ENCODE assay signal across 9 cellular contexts in genomic region chr3:194395767-194396527, GRCh38. TPM values are rescaled to one million over a fixed set of nuclear protein-coding genes. Genes with fewer than 3 reads are reported as not detected.
DNase-seq lines count a peak whose midpoint lies in the region; TF ChIP-seq lines count a peak whose summit lies in the region.
"Had no signal": no experiment of that assay in that cellular context is flagged by ENCODE, and none has a peak within 500 bp of the region (broad histone marks: within the 10 kb centered on the region; RNA-seq: fewer than 3 reads in every experiment).

No MANE protein-coding gene starts in this region.

- H3K9ac ChIP-seq in iPS-18a (ENCODE audit: low read length): no peak overlapping the region

- peaks cover 57% of the 10 kb centered on the region for H3K4me1 Mint-ChIP-seq in activated T-cell treated with anti-CD3 and anti-CD28 coated beads, Interleukin-2, amount 50 U/mL, for 24 hours (ENCODE audit: low read depth)
- peaks cover 31% of the 10 kb centered on the region for H3K4me1 Mint-ChIP-seq in endothelial cell (ENCODE audit: unreplicated experiment)

- DNase-seq in DMS79 treated with DMSO at 0.1 percent for 48 hours (lab: John Stamatoyannopoulos, UW) (peak; percentile 49), DMS79 (lab: John Stamatoyannopoulos, UW) (no peak), endothelial cell (ENCODE audit: low spot score) (no peak), NCI-H82 (lab: John Stamatoyannopoulos, UW) (no peak), BE2C (no peak)
- peak; percentile 64 for DNase-seq in activated T-cell treated with anti-CD3 and anti-CD28 coated beads, Interleukin-2, amount 50 U/mL, for 24 hours
- DNase-seq in stimulated activated CD4-positive, alpha-beta T cell treated with anti-CD3 and anti-CD28 coated beads, Interleukin-4, amount 100 ng/mL, for 4 hours: peak; percentile 38 to 82

- no peak for TF ChIP-seq CTCF in endothelial cell (IDR thresholded peaks at IDR 0.05; ENCODE audit: unreplicated experiment)
- no peak for TF ChIP-seq CTCF in BE2C (IDR thresholded peaks at IDR 0.05; ENCODE audit: low read depth, low read length)

- peak overlapping the region; percentile 40 for H3K4me3 Mint-ChIP-seq in activated T-cell treated with anti-CD3 and anti-CD28 coated beads, Interleukin-2, amount 50 U/mL, for 24 hours
- no peak overlapping the region for H3K4me3 Mint-ChIP-seq in endothelial cell (ENCODE audit: unreplicated experiment)

- H3K27me3 Mint-ChIP-seq in activated T-cell treated with anti-CD3 and anti-CD28 coated beads, Interleukin-2, amount 50 U/mL, for 24 hours: peaks cover 28% of the 10 kb centered on the region
- H3K27me3 Mint-ChIP-seq in endothelial cell (ENCODE audit: unreplicated experiment): peaks cover 10% of the 10 kb centered on the region

- H3K4me3 ChIP-seq in iPS-18a (ENCODE audit: low read length): peak overlapping the region; percentile 27
- no peak overlapping the region for H3K4me3 ChIP-seq in BE2C (ENCODE audit: low read depth, low read length)

- H3K4me1 ChIP-seq in iPS-18a (ENCODE audit: control insufficient read depth, low read depth, low read length) (peaks cover 11% of the 10 kb centered on the region), BE2C (no peaks in the 10 kb centered on the region)

- no peaks in the 10 kb centered on the region for H3K27me3 ChIP-seq in iPS-18a (ENCODE audit: control insufficient read depth, insufficient read depth, low read length)
- no peaks in the 10 kb centered on the region for H3K27me3 ChIP-seq in BE2C

- no peaks in the 10 kb centered on the region for H3K36me3 ChIP-seq in iPS-18a (ENCODE audit: control insufficient read depth, low read depth, low read length)
- no peaks in the 10 kb centered on the region for H3K36me3 ChIP-seq in BE2C

- H3K27ac Mint-ChIP-seq in activated T-cell treated with anti-CD3 and anti-CD28 coated beads, Interleukin-2, amount 50 U/mL, for 24 hours: peak overlapping the region; percentile 56
- no peak overlapping the region for H3K27ac Mint-ChIP-seq in endothelial cell (ENCODE audit: unreplicated experiment)

- peaks cover 1% of the 10 kb centered on the region for H3K9me3 Mint-ChIP-seq in activated T-cell treated with anti-CD3 and anti-CD28 coated beads, Interleukin-2, amount 50 U/mL, for 24 hours
- H3K9me3 Mint-ChIP-seq in endothelial cell (ENCODE audit: unreplicated experiment): no peaks in the 10 kb centered on the region

- H3K27ac ChIP-seq in iPS-18a (ENCODE audit: low read length): no peak overlapping the region
- H3K27ac ChIP-seq: 22Rv1 had no signal

- H3K9me3 ChIP-seq in iPS-18a (ENCODE audit: control insufficient read depth, low read depth, low read length): no peaks in the 10 kb centered on the region
- H3K9me3 ChIP-seq in BE2C: no peaks in the 10 kb centered on the region

- no peaks in the 10 kb centered on the region for H3K36me3 Mint-ChIP-seq in activated T-cell treated with anti-CD3 and anti-CD28 coated beads, Interleukin-2, amount 50 U/mL, for 24 hours (ENCODE audit: low read depth)
- H3K36me3 Mint-ChIP-seq in endothelial cell (ENCODE audit: low read depth, unreplicated experiment): no peaks in the 10 kb centered on the region

RNA-seq across cellular contexts. Expression of gene GP5, which starts 3.1 kb away (rescaled TPM):
- 0.23 TPM for total RNA-seq in endothelial cell (ENCODE audit: unreplicated experiment)
- polyA plus RNA-seq in BE2C (2012; ENCODE audit: insufficient read depth, insufficient read length, low read depth): not detected

RNA-seq across cellular contexts. Expression of gene LRRC15, which starts 26.4 kb away (rescaled TPM):
- total RNA-seq in endothelial cell (ENCODE audit: unreplicated experiment): not detected
- polyA plus RNA-seq in BE2C (2012; ENCODE audit: insufficient read depth, insufficient read length, low read depth): not detected

RNA-seq across cellular contexts. Expression of gene CPN2, which starts 44.8 kb away (rescaled TPM):
- total RNA-seq in endothelial cell (ENCODE audit: unreplicated experiment): not detected
- polyA plus RNA-seq in BE2C (2012; ENCODE audit: insufficient read depth, insufficient read length, low read depth): not detected

Comparison
In these comparisons a context has a peak if more than half of its experiments do, and no peak if none do; other contexts are left out.
1. DNase-seq: peak in DMS79 treated with DMSO at 0.1 percent for 48 hours (single experiment), activated T-cell treated with anti-CD3 and anti-CD28 coated beads, Interleukin-2, amount 50 U/mL, for 24 hours (single experiment) and stimulated activated CD4-positive, alpha-beta T cell treated with anti-CD3 and anti-CD28 coated beads, Interleukin-4, amount 100 ng/mL, for 4 hours (2 of 2); none in DMS79 (single experiment), endothelial cell (single experiment), NCI-H82 (single experiment) and BE2C (single experiment).